Comparison of ENCODE assay signal across 12 cellular contexts in genomic region chr3:134369861-134370596, GRCh38. TPM values are rescaled to one million over a fixed set of nuclear protein-coding genes. Genes with fewer than 3 reads are reported as not detected.
A peak's percentile ranks its signal among the peaks of the same experiment; 100 is the strongest.
DNase-seq lines count a peak whose midpoint lies in the region; ATAC-seq, FAIRE-seq and TF ChIP-seq lines count a peak whose summit lies in the region.
"Had no signal": no experiment of that assay in that cellular context is flagged by ENCODE, and none has a peak within 500 bp of the region (broad histone marks: within the 10 kb centered on the region; RNA-seq: fewer than 3 reads in every experiment).

No MANE protein-coding gene starts in this region.

- no peaks in the 10 kb centered on the region for H3K9me2 ChIP-seq in GM23248 (ENCODE audit: insufficient read depth)

- peaks cover 78% of the 10 kb centered on the region for H3K36me3 ChIP-seq in GM23248 (ENCODE audit: low read depth)
- peaks cover 66% of the 10 kb centered on the region for H3K36me3 ChIP-seq in brain microvascular endothelial cell (replicated peaks)
- H3K36me3 ChIP-seq in small intestine (ENCODE audit: control insufficient read depth in 2 of 2, insufficient read depth in 2 of 2, low read length in 2 of 2): peaks cover 0 to 6% of the 10 kb centered on the region in 2 donors
- no peaks in the 10 kb centered on the region for H3K36me3 ChIP-seq in mucosa of descending colon (ENCODE audit: low read depth)
- no peaks in the 10 kb centered on the region for H3K36me3 ChIP-seq in BE2C

- H3K9me3 Mint-ChIP-seq in effector memory CD8-positive, alpha-beta T cell: no peaks in the 10 kb centered on the region
- H3K9me3 Mint-ChIP-seq: activated naive CD4-positive, alpha-beta T cell treated with anti-CD3 and anti-CD28 coated beads, Interleukin-2, amount 10 ng/mL, durations not matched to agents 7 days and 5 days had no signal

- peak overlapping the region; percentile 100 for H3K9ac ChIP-seq in GM23248

- H3K4me1 ChIP-seq in GM23248 (ENCODE audit: insufficient read depth): peaks cover 65% of the 10 kb centered on the region
- H3K4me1 ChIP-seq in small intestine (ENCODE audit: control insufficient read depth in 2 of 2, insufficient read depth in 1 of 2, low read depth in 1 of 2, low read length in 1 of 2): peaks cover 5 to 11% of the 10 kb centered on the region in 2 donors
- H3K4me1 ChIP-seq in mucosa of descending colon (ENCODE audit: low read depth): peaks cover 16% of the 10 kb centered on the region
- no peaks in the 10 kb centered on the region for H3K4me1 ChIP-seq in BE2C

- peak overlapping the region; percentile 95 for H3K4me2 ChIP-seq in GM23248 (ENCODE audit: unreplicated experiment)

- 92 to 94% methylated on average over 2 of the region's 2 CpGs for WGBS in GM23248 (ENCODE audit: low coverage in 1 of 2, low lambda C conversion rate in 2 of 2, missing lambda C conversion rate in 2 of 2), 2 experiments
- WGBS in small intestine, 3 donors: 78 to 98% (median 91%) methylated on average over 2 of the region's 2 CpGs

- no peaks in the 10 kb centered on the region for H3K9me3 ChIP-seq in GM23248 (ENCODE audit: low read depth)
- H3K9me3 ChIP-seq in small intestine (ENCODE audit: control insufficient read depth, low read depth): no peaks in the 10 kb centered on the region
- no peaks in the 10 kb centered on the region for H3K9me3 ChIP-seq in mucosa of descending colon
- no peaks in the 10 kb centered on the region; the same call in 1 of the 2 replicates for H3K9me3 ChIP-seq in BE2C

- no peak overlapping the region for H3K4me3 Mint-ChIP-seq in effector memory CD8-positive, alpha-beta T cell
- H3K4me3 Mint-ChIP-seq: activated naive CD4-positive, alpha-beta T cell treated with anti-CD3 and anti-CD28 coated beads, Interleukin-2, amount 10 ng/mL, durations not matched to agents 7 days and 5 days had no signal

- H3K27ac Mint-ChIP-seq in effector memory CD8-positive, alpha-beta T cell: no peak overlapping the region
- H3K27ac Mint-ChIP-seq: activated naive CD4-positive, alpha-beta T cell treated with anti-CD3 and anti-CD28 coated beads, Interleukin-2, amount 10 ng/mL, durations not matched to agents 7 days and 5 days had no signal

- DNase-seq in GM23248 (peak; percentile 33), brain microvascular endothelial cell (no peak), small intestine (peak; percentile 41), mucosa of descending colon (no peak), BE2C (no peak)
- DNase-seq in effector memory CD8-positive, alpha-beta T cell: no peak
- DNase-seq: activated naive CD4-positive, alpha-beta T cell treated with anti-CD3 and anti-CD28 coated beads, Interleukin-2, amount 10 ng/mL, durations not matched to agents 7 days and 5 days; DMS53; NCI-H187; stimulated activated CD4-positive, alpha-beta T cell treated with anti-CD3 and anti-CD28 coated beads, Interleukin-4, amount 100 ng/mL, for 1 hour had no signal

- TF ChIP-seq CTCF in brain microvascular endothelial cell (IDR thresholded peaks at IDR 0.05; ENCODE audit: low read depth, low read length, missing control alignments): no peak
- no peak for TF ChIP-seq CTCF in mucosa of descending colon (IDR thresholded peaks at IDR 0.05)
- TF ChIP-seq CTCF in BE2C (IDR thresholded peaks at IDR 0.05; ENCODE audit: low read depth, low read length): no peak

- peaks cover 8 to 13% of the 10 kb centered on the region in 2 donors for H3K4me1 Mint-ChIP-seq in effector memory CD8-positive, alpha-beta T cell (ENCODE audit: low read depth in 2 of 2)

- H3K4me3 ChIP-seq in GM23248: peak overlapping the region; percentile 100
- peak overlapping the region; percentile 3 for H3K4me3 ChIP-seq in brain microvascular endothelial cell (ENCODE audit: low read depth, low read length)
- H3K4me3 ChIP-seq in small intestine (ENCODE audit: low read depth in 1 of 2, low read length in 2 of 2): no peak overlapping the region
- H3K4me3 ChIP-seq in mucosa of descending colon: no peak overlapping the region
- no peak overlapping the region for H3K4me3 ChIP-seq in BE2C (ENCODE audit: low read depth, low read length)

- H2AFZ ChIP-seq in GM23248: no peak overlapping the region

- FAIRE-seq in small intestine (lab: Jason Lieb, UNC): no peak

- no peaks in the 10 kb centered on the region for H4K20me1 ChIP-seq in GM23248 (ENCODE audit: insufficient read depth)

- H3F3A ChIP-seq in GM23248 (ENCODE audit: insufficient read depth): peaks cover 77% of the 10 kb centered on the region

- peak overlapping the region; percentile 99 for H3K27ac ChIP-seq in GM23248
- peak overlapping the region; percentile 98 for H3K27ac ChIP-seq in brain microvascular endothelial cell
- peak overlapping the region; percentile 98 for H3K27ac ChIP-seq in layer of hippocampus (ENCODE audit: low read depth, low read length)
- peak overlapping the region in 1 of 2 donors; percentile 16 for H3K27ac ChIP-seq in small intestine (ENCODE audit: low read depth in 1 of 2, low read length in 1 of 2)

- in situ Hi-C loops in GM23248 (cut with MboI): no loop called here
- in situ Hi-C loops in brain microvascular endothelial cell (cut with HindIII; ENCODE audit: low pct_ligation_motif_present, low sequenced_read_pairs): no loop called here

- peaks cover 4% of the 10 kb centered on the region for H3K36me3 Mint-ChIP-seq in effector memory CD8-positive, alpha-beta T cell (ENCODE audit: insufficient read depth)
- H3K36me3 Mint-ChIP-seq: activated naive CD4-positive, alpha-beta T cell treated with anti-CD3 and anti-CD28 coated beads, Interleukin-2, amount 10 ng/mL, durations not matched to agents 7 days and 5 days had no signal

- peaks cover 10 to 28% of the 10 kb centered on the region in 2 donors for H3K27me3 Mint-ChIP-seq in effector memory CD8-positive, alpha-beta T cell

- ATAC-seq in mucosa of descending colon (no peak), GM18858 (IDR thresholded peaks at IDR 0.05; ENCODE audit: unreplicated experiment) (no peak)
- ATAC-seq in effector memory CD8-positive, alpha-beta T cell (replicated peaks): no peak

- peaks cover 81% of the 10 kb centered on the region for H3K79me2 ChIP-seq in GM23248 (ENCODE audit: insufficient read depth)

- intact Hi-C loops in mucosa of descending colon (cut with DNase I, micrococcal nuclease): no loop called here

- H3K27me3 ChIP-seq in GM23248 (replicated peaks; ENCODE audit: insufficient read depth) (no peaks in the 10 kb centered on the region), brain microvascular endothelial cell (replicated peaks) (no peaks in the 10 kb centered on the region), layer of hippocampus (ENCODE audit: control insufficient read depth, insufficient read depth, low read length) (no peaks in the 10 kb centered on the region), small intestine (ENCODE audit: control insufficient read depth in 2 of 2, insufficient read depth in 2 of 2, low read length in 2 of 2) (no peaks in the 10 kb centered on the region), BE2C (peaks cover 31% of the 10 kb centered on the region)

RNA-seq across cellular contexts. Expression of gene AMOTL2, which starts 4.2 kb away (rescaled TPM):
- total RNA-seq in GM23248 (2014; rRNA removed; shearing (Covaris generic)): 336 and 347 TPM in 2 replicates
- polyA plus RNA-seq in GM23248 (2016; fragmentation: Nextera tagmentation; extraction: Ambion mirVana) (156 TPM in 2 replicates), small intestine (10 to 100 TPM in 1 of 3 donors, 1 to 10 TPM in 2; 6.7 to 11.5 (median 9.2) TPM)
- 10 to 100 TPM; 17.9 to 35.1 (median 21.2) TPM for total RNA-seq in mucosa of descending colon
- polyA plus RNA-seq in BE2C (2012; ENCODE audit: insufficient read depth, insufficient read length, low read depth): 0.09 TPM

Comparison
In these comparisons a context has a peak if more than half of its experiments do, and no peak if none do; other contexts are left out.
1. DNase-seq: peak in GM23248 (single experiment) and small intestine (single experiment); none in brain microvascular endothelial cell (single experiment), mucosa of descending colon (0 of 3), BE2C (single experiment) and effector memory CD8-positive, alpha-beta T cell (0 of 3).
2. H3K4me3 ChIP-seq: peak in GM23248 (single experiment) and brain microvascular endothelial cell (single experiment); none in small intestine (0 of 2), mucosa of descending colon (single experiment) and BE2C (single experiment).